In the genomic region with DNA sequence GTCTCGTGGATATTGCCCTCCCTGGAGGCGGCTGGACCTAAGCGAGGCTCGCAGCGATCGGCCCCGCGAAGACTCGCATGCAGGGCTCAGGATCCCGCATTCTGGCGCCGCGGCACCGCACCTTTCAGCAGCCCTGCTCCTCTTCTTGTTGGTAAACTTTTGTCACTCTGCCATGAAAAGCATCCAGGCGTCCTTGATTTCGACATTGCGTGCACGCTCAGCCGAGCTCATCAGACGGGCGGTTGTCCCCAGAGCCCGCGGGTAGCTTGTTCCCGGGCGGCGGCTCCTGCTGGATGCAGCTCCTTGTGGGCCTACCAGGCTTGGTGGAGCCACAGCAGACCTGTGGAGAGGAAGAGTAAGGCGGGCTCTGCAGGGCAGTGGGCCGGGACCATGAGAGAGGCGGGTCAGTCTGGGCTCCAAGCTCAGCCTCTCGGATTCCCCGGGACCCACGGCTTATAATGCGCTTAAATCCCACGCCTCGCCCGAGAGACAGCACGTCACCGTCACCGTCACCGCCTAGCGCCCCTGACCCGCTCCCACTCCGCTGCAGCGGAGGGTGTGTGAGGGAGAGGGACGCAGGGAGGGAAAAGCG, we compare ENCODE assay signal across 9 cellular contexts. TPM values are rescaled to one million over a fixed set of nuclear protein-coding genes. Genes with fewer than 3 reads are reported as not detected.
DNase-seq lines count a peak whose midpoint lies in the region; ATAC-seq, FAIRE-seq and TF ChIP-seq lines count a peak whose summit lies in the region.
"Had no signal": no experiment of that assay in that cellular context is flagged by ENCODE, and none has a peak within 500 bp of the region (broad histone marks: within the 10 kb centered on the region; RNA-seq: fewer than 3 reads in every experiment).

No MANE protein-coding gene starts in this region.

- H3K27me3 Mint-ChIP-seq in brain, result peaks cover 83% of the 10 kb centered on the region

- TF ChIP-seq POLR2A in GM12891 (IDR thresholded peaks at IDR 0.05; ENCODE audit: low read depth, low read length), result no peak

- peaks cover 15% of the 10 kb centered on the region for H3K27me3 ChIP-seq in thoracic aorta (replicated peaks; ENCODE audit: insufficient read depth)

- H3K27ac Mint-ChIP-seq in brain, result no peak overlapping the region

- H3K4me3 ChIP-seq in thoracic aorta, result peak overlapping the region; percentile 66

- TF ChIP-seq CTCF in brain (conservative IDR thresholded peaks at IDR 0.05), result no peak
- no peak for TF ChIP-seq CTCF in thoracic aorta (IDR thresholded peaks at IDR 0.05)

- peak; percentile 33 for FAIRE-seq in GM12891 (lab: Jason Lieb, UNC)
- FAIRE-seq: frontal cortex had no signal

- H3K9me3 ChIP-seq in thoracic aorta, result peaks cover 5% of the 10 kb centered on the region

- H3K27ac ChIP-seq in thoracic aorta, result no peak overlapping the region

- ATAC-seq in thoracic aorta (ENCODE audit: insufficient number of reproducible peaks, low FRiP score, low read depth), result no peak

- H3K9me3 Mint-ChIP-seq in brain, result peaks cover 16 to 40% (median 31%) of the 10 kb centered on the region in 5 experiments

- H3K4me1 Mint-ChIP-seq in brain, result peaks cover 20% of the 10 kb centered on the region

- H3K36me3 ChIP-seq in thoracic aorta, result no peaks in the 10 kb centered on the region

- DNase-seq in GM12891 (ENCODE audit: insufficient read length, low spot score), result no peak
- DNase-seq in NCI-H345 (lab: John Stamatoyannopoulos, UW), result peak; percentile 70
- peak; percentile 6 for DNase-seq in medulla oblongata (ENCODE audit: extremely low spot score)
- no peak for DNase-seq in thoracic aorta (ENCODE audit: low spot score)
- DNase-seq in KG1 (lab: John Stamatoyannopoulos, UW), result no peak
- DNase-seq in mucosa of gallbladder (ENCODE audit: low spot score), result no peak
- DNase-seq in NOMO-1 treated with dmso at 0.1 percent for 144 hours (lab: John Stamatoyannopoulos, UW; ENCODE audit: unreplicated experiment), result no peak

- peaks cover 11 to 25% of the 10 kb centered on the region in 2 donors for H3K4me1 ChIP-seq in thoracic aorta (ENCODE audit: control insufficient read depth in 1 of 2, low read depth in 2 of 2)

- peak overlapping the region; percentile 59 to 88 (median 71) for H3K4me3 Mint-ChIP-seq in brain

- H3K36me3 Mint-ChIP-seq in brain, result peaks cover 5% of the 10 kb centered on the region

TF ChIP-seq in GM12891, 5 proteins besides CTCF, POLR2A, EP300 and RAD21:
- TF ChIP-seq PAX5 (IDR thresholded peaks at IDR 0.05; ENCODE audit: insufficient read depth, low read length, severe bottlenecking) (no peak), SPI1 (IDR thresholded peaks at IDR 0.05; ENCODE audit: low read depth, low read length) (no peak), TAF1 (IDR thresholded peaks at IDR 0.05; ENCODE audit: low read depth, low read length) (no peak), POLR2AphosphoS5 (IDR thresholded peaks at IDR 0.05; ENCODE audit: low read depth, low read length) (no peak), POU2F2 (IDR thresholded peaks at IDR 0.05; ENCODE audit: low read depth, low read length) (no peak)

RNA-seq across cellular contexts. Expression of a gene that starts 1.8 kb away (rescaled TPM):
- 0.03 TPM for polyA plus RNA-seq in GM12891 (2012; ENCODE audit: low read depth, missing spikeins)
- 2.0 TPM for polyA plus RNA-seq in brain (ENCODE audit: insufficient read depth, low read depth, low replicate concordance)
- total RNA-seq in thoracic aorta, result not detected
- 11.8 TPM for total RNA-seq in mucosa of gallbladder

Comparison
In these comparisons a context has a peak if more than half of its experiments do, and no peak if none do; other contexts are left out.
1. DNase-seq: peak in NCI-H345 (single experiment) and medulla oblongata (single experiment); none in GM12891 (single experiment), thoracic aorta (single experiment), KG1 (single experiment), mucosa of gallbladder (single experiment) and NOMO-1 treated with dmso at 0.1 percent for 144 hours (single experiment).
2. RNA of a gene that starts 1.8 kb away (total RNA-seq): 11.8 TPM in mucosa of gallbladder (single experiment); not detected in thoracic aorta; every median in the first group is over 10 times any median in the second.